In the genomic region with DNA sequence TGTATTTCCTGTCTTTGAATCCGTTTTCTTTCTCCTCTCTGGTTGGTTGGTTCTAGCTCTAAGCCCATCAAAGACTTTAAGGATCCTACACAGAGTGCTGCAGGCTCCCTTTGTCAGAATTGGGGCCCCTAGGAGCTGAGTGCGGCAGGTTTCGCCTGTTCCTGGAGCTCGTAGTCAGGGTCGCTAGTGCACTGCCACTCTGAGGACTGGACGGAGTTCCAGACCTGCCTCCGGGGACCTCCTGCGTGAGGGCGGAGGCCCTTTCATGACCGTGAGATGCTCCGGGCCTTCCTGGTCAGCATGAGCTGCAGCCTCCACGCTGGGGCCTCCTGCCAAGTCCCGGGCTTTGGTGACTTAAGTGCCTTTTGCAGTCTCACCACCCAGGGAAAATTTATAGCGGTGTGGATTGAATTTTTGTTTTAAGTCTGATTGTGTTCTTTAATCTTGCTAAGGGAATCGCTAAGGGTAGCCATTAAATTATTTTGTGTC, we compare ENCODE assay signal across 8 cellular contexts. TPM values are rescaled to one million over a fixed set of nuclear protein-coding genes. Genes with fewer than 3 reads are reported as not detected.
DNase-seq lines count a peak whose midpoint lies in the region; ATAC-seq and TF ChIP-seq lines count a peak whose summit lies in the region.

No MANE protein-coding gene starts in this region.

- no peak overlapping the region for H3K4ac ChIP-seq in trophoblast cell (ENCODE audit: low read depth, low read length)

- H3K27me3 ChIP-seq in BE2C, result no peaks in the 10 kb centered on the region
- no peaks in the 10 kb centered on the region for H3K27me3 ChIP-seq in trophoblast cell (ENCODE audit: insufficient read depth, low read length)

- H3K79me2 ChIP-seq in trophoblast cell (ENCODE audit: control insufficient read depth, insufficient read depth, low read length, poor library complexity), result no peaks in the 10 kb centered on the region

- H3K23ac ChIP-seq in trophoblast cell (ENCODE audit: low read length), result no peak overlapping the region

- no peak overlapping the region for H3K14ac ChIP-seq in trophoblast cell (ENCODE audit: low read length)

- no peak overlapping the region for H2AK5ac ChIP-seq in trophoblast cell (ENCODE audit: low read length)

- H3K4me3 ChIP-seq in BE2C (ENCODE audit: low read depth, low read length) (peak overlapping the region; percentile 57), WI38 (ENCODE audit: low read depth, low read length) (peak overlapping the region; percentile 44; the same call in 1 of the 2 replicates), foreskin fibroblast (ENCODE audit: low read depth in 1 of 2, low read length in 2 of 2) (peak overlapping the region; percentile 36 to 52), trophoblast cell (ENCODE audit: low read depth, low read length) (no peak overlapping the region)

- H4K91ac ChIP-seq in trophoblast cell (ENCODE audit: low read depth, low read length), result no peak overlapping the region

- H2BK120ac ChIP-seq in trophoblast cell (ENCODE audit: insufficient read depth, low read length, poor library complexity), result no peak overlapping the region

- H2AFZ ChIP-seq in trophoblast cell (ENCODE audit: insufficient read depth, low read length, poor library complexity), result no peak overlapping the region

- H3K27ac ChIP-seq in trophoblast cell (ENCODE audit: low read depth, low read length), result no peak overlapping the region

- H3K9ac ChIP-seq in trophoblast cell (ENCODE audit: low read length), result no peak overlapping the region

- H3K4me1 ChIP-seq in BE2C (no peaks in the 10 kb centered on the region), trophoblast cell (ENCODE audit: control insufficient read depth in 1 of 2, insufficient read depth in 2 of 2, low read length in 2 of 2) (peaks cover 0 to 3% of the 10 kb centered on the region in 2 experiments)

- no peak overlapping the region for H2BK12ac ChIP-seq in trophoblast cell (ENCODE audit: low read length)

- DNase-seq in BE2C (no peak), foreskin fibroblast (no peak), trophoblast cell (peak in 1 of 2 donors; percentile 13), NCI-H748 (lab: John Stamatoyannopoulos, UW; ENCODE audit: unreplicated experiment) (no peak), OCI-M2 (lab: John Stamatoyannopoulos, UW; ENCODE audit: unreplicated experiment) (no peak), DMS 273 (lab: John Stamatoyannopoulos, UW; ENCODE audit: unreplicated experiment) (no peak)

- peak overlapping the region; percentile 74 for H3K4me2 ChIP-seq in trophoblast cell (ENCODE audit: low read length)

- H4K8ac ChIP-seq in trophoblast cell (ENCODE audit: low read depth, low read length), result no peak overlapping the region

- H3K36me3 ChIP-seq in BE2C, result no peaks in the 10 kb centered on the region
- no peaks in the 10 kb centered on the region for H3K36me3 ChIP-seq in trophoblast cell (ENCODE audit: control insufficient read depth in 1 of 2, insufficient read depth in 2 of 2, low read length in 2 of 2)

- H2BK5ac ChIP-seq in trophoblast cell (ENCODE audit: low read depth, low read length, poor library complexity), result no peak overlapping the region

- H3K9me3 ChIP-seq in BE2C (no peaks in the 10 kb centered on the region), trophoblast cell (ENCODE audit: insufficient read depth, low read depth, low read length) (no peaks in the 10 kb centered on the region)

- H3K18ac ChIP-seq in trophoblast cell (ENCODE audit: low read length), result no peak overlapping the region

- no CpG with 5 or more reads among the region's 15 CpGs for WGBS in trophoblast cell (ENCODE audit: extremely low coverage, insufficient coverage, insufficient read length)

- no peak overlapping the region for H4K12ac ChIP-seq in trophoblast cell (ENCODE audit: low read depth, low read length)

- no peak for ATAC-seq in HG03342 (IDR thresholded peaks at IDR 0.05; ENCODE audit: unreplicated experiment)

- H3K79me1 ChIP-seq in trophoblast cell (ENCODE audit: low read length), result no peaks in the 10 kb centered on the region

- no peak for TF ChIP-seq CTCF in BE2C (IDR thresholded peaks at IDR 0.05; ENCODE audit: low read depth, low read length)
- TF ChIP-seq CTCF in WI38 (IDR thresholded peaks at IDR 0.05; ENCODE audit: low read depth, low read length), result no peak
- TF ChIP-seq CTCF in foreskin fibroblast (IDR thresholded peaks at IDR 0.05; ENCODE audit: low read depth, low read length), result no peak

RNA-seq across cellular contexts. Expression of a gene that starts 33.7 kb away (rescaled TPM):
- not detected for polyA plus RNA-seq in BE2C (2012; ENCODE audit: insufficient read depth, insufficient read length, low read depth)
- 0.04 TPM in 1 of 2 replicates, not detected in the other for polyA plus RNA-seq in trophoblast cell (2013)
